Comparison of ENCODE assay signal across 8 cellular contexts in the genomic region with DNA sequence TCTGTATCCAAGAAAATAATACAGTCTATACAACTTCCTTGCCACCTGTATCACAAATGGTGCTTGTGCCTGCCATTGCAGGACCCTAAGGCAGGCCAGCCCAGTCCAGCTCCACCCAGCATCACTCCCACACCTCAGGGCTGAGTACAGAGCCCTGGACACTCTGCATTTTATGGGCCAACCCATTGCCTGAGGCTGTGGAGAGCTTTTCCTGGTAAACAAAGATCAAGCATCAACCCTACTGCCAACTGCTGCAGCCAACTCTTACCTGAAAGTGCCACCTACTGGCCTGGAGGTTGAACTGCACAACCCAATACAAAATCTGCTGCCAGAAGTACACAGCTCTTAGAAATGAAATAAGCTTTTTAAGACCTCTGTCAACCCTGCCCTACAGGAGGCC.
DNase-seq lines count a peak whose midpoint lies in the region; ATAC-seq and TF ChIP-seq lines count a peak whose summit lies in the region.

No MANE protein-coding gene starts in this region.

- H3K9ac ChIP-seq in SU-DHL-6 (ENCODE audit: low read length), result no peak overlapping the region

- H3K27me3 ChIP-seq in GM06990 (replicated peaks; ENCODE audit: control insufficient read depth, insufficient read depth, low read length), result no peaks in the 10 kb centered on the region
- no peaks in the 10 kb centered on the region for H3K27me3 ChIP-seq in SU-DHL-6 (ENCODE audit: low read length)
- no peaks in the 10 kb centered on the region for H3K27me3 ChIP-seq in MG63
- H3K27me3 ChIP-seq in right atrium auricular region, result no peaks in the 10 kb centered on the region

- ATAC-seq in HG02678 (IDR thresholded peaks at IDR 0.05; ENCODE audit: unreplicated experiment) (peak; percentile 49), left colon (peak; percentile 84), HG02938 (IDR thresholded peaks at IDR 0.05; ENCODE audit: unreplicated experiment) (no peak)

- H3K9me2 ChIP-seq in SU-DHL-6 (replicated peaks; ENCODE audit: insufficient read depth, low read length), result no peaks in the 10 kb centered on the region

- H3F3A ChIP-seq in SU-DHL-6 (ENCODE audit: insufficient read depth), result no peaks in the 10 kb centered on the region

- no peaks in the 10 kb centered on the region for H3K4me1 ChIP-seq in right atrium auricular region

- no peak overlapping the region for H3K4me3 ChIP-seq in GM06990 (replicated peaks; ENCODE audit: low read depth, low read length)
- no peak overlapping the region for H3K4me3 ChIP-seq in SU-DHL-6 (ENCODE audit: insufficient read depth, low read length, poor library complexity, severe bottlenecking)
- H3K4me3 ChIP-seq in MG63, result no peak overlapping the region
- no peak overlapping the region for H3K4me3 ChIP-seq in right atrium auricular region

- no peaks in the 10 kb centered on the region for H3K79me2 ChIP-seq in SU-DHL-6 (ENCODE audit: insufficient read depth, low read length)

- DNase-seq in GM06990 (ENCODE audit: extremely low read depth, insufficient read length) (no peak), left colon (peak in 1 of 2 donors; percentile 9), MG63 (no peak), right atrium auricular region (ENCODE audit: low spot score) (no peak)
- no peak for DNase-seq in activated CD4-positive, alpha-beta T cell treated with anti-CD3 and anti-CD28 coated beads for 4 hours

- no peak overlapping the region for H3K4me2 ChIP-seq in SU-DHL-6 (ENCODE audit: low read depth, low read length, poor library complexity, severe bottlenecking)

- H3K27ac ChIP-seq in SU-DHL-6 (ENCODE audit: low read depth, low read length) (no peak overlapping the region), right atrium auricular region (no peak overlapping the region)

- intact Hi-C loops in left colon (cut with DNase I, micrococcal nuclease), result no loop called here

- H3K9me3 ChIP-seq in SU-DHL-6 (ENCODE audit: insufficient read depth, low read length), result no peaks in the 10 kb centered on the region
- H3K9me3 ChIP-seq in MG63, result peaks cover 20% of the 10 kb centered on the region
- H3K9me3 ChIP-seq in right atrium auricular region, result peaks cover 4 to 40% of the 10 kb centered on the region in 2 donors

- no peaks in the 10 kb centered on the region for H3K36me3 ChIP-seq in GM06990 (ENCODE audit: control insufficient read depth, insufficient read depth, low read length)
- H3K36me3 ChIP-seq in SU-DHL-6 (ENCODE audit: low read length), result no peaks in the 10 kb centered on the region
- no peaks in the 10 kb centered on the region for H3K36me3 ChIP-seq in MG63
- no peaks in the 10 kb centered on the region for H3K36me3 ChIP-seq in right atrium auricular region

- H2AFZ ChIP-seq in SU-DHL-6 (ENCODE audit: low read depth, low read length, severe bottlenecking), result peak overlapping the region; percentile 49

- TF ChIP-seq CTCF in GM06990 (IDR thresholded peaks at IDR 0.05; ENCODE audit: insufficient read depth, low read length, poor library complexity, severe bottlenecking) (peak; percentile 73), SU-DHL-6 (IDR thresholded peaks at IDR 0.05; ENCODE audit: insufficient read depth, low read length, poor library complexity, severe bottlenecking) (peak; percentile 37), right atrium auricular region (IDR thresholded peaks at IDR 0.05) (no peak)

- no peaks in the 10 kb centered on the region for H4K20me1 ChIP-seq in SU-DHL-6 (ENCODE audit: low read depth, low read length)

Comparison
In these comparisons a context has a peak if more than half of its experiments do, and no peak if none do; other contexts are left out.
1. CTCF ChIP-seq: peak in GM06990 (single experiment) and SU-DHL-6 (single experiment); none in right atrium auricular region (0 of 2).